In genomic region chr20:22673467-22673866, GRCh38 we compare ENCODE assay signal across 1 cellular context.
TF ChIP-seq lines count a peak whose summit lies in the region.

No MANE protein-coding gene starts in this region.

TF ChIP-seq in GM23338, 12 proteins besides CTCF, POLR2A, EP300 and RAD21 (continued from another document):
- no peak for TF ChIP-seq REST (IDR thresholded peaks at IDR 0.05; ENCODE audit: unreplicated experiment)
